In the genomic region with DNA sequence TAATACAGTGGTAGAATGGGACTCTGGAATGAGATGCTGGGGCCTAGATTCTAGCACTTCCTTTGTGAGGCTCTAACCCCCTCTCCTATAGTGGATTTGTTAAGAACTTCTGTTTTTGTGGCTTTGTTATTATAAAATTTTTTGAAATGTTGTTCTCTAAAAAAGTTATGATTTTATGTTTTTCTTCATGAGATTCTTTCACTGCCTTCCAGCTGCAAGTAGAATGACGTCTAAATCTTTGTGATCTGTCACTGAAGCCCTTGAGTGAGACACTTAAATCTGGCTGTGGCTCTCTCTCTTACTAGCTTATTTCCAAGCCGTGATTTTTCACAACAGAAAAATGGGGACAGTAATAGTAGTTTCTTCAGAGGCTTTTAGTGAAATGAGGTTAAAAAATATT, we compare ENCODE assay signal across 12 cellular contexts. TPM values are rescaled to one million over a fixed set of nuclear protein-coding genes. Genes with fewer than 3 reads are reported as not detected.
DNase-seq lines count a peak whose midpoint lies in the region; ATAC-seq and TF ChIP-seq lines count a peak whose summit lies in the region.
"Had no signal": no experiment of that assay in that cellular context is flagged by ENCODE, and none has a peak within 500 bp of the region (broad histone marks: within the 10 kb centered on the region; RNA-seq: fewer than 3 reads in every experiment).

No MANE protein-coding gene starts in this region.

- H2AFZ ChIP-seq in ACC112 (ENCODE audit: low read length, unreplicated experiment) (no peak overlapping the region), mesenchymal stem cell (ENCODE audit: low read depth, low read length) (no peak overlapping the region)

- H3K27ac Mint-ChIP-seq in activated CD8-positive, alpha-beta T cell treated with anti-CD3 and anti-CD28 coated beads for 36 hours, result peak overlapping the region; percentile 100

- peak; percentile 12 for DNase-seq in EL
- no peak for DNase-seq in activated CD8-positive, alpha-beta T cell treated with anti-CD3 and anti-CD28 coated beads for 36 hours
- no peak for DNase-seq in mesenchymal stem cell
- no peak for DNase-seq in SHP77 treated with DMSO at 0.1 percent for 48 hours (lab: John Stamatoyannopoulos, UW)
- no peak for DNase-seq in lower leg skin (ENCODE audit: low spot score in 2 of 2)
- DNase-seq: Caco-2, left ventricle myocardium inferior, NCI-H2107 had no signal

- peaks cover 33% of the 10 kb centered on the region for H3K79me1 ChIP-seq in mesenchymal stem cell (replicated peaks; ENCODE audit: low read length, poor library complexity, severe bottlenecking)

- H3K4ac ChIP-seq in mesenchymal stem cell (ENCODE audit: low read depth in 1 of 2, low read length in 2 of 2), result no peak overlapping the region

- WGBS in mesenchymal stem cell, result 53% methylated on average over 1 of the region's 2 CpGs
- WGBS in lower leg skin, 2 donors, result 47 to 63% methylated on average over 2 of the region's 2 CpGs

- H3K27ac ChIP-seq in ACC112 (ENCODE audit: low read depth, low read length), result no peak overlapping the region
- H3K27ac ChIP-seq in mesenchymal stem cell (ENCODE audit: low read length, poor library complexity, severe bottlenecking), result no peak overlapping the region
- H3K27ac ChIP-seq: left ventricle myocardium inferior, psoas muscle had no signal

- no peak for ATAC-seq in activated CD8-positive, alpha-beta T cell treated with anti-CD3 and anti-CD28 coated beads for 36 hours
- ATAC-seq in HG02610 (IDR thresholded peaks at IDR 0.05; ENCODE audit: unreplicated experiment), result no peak
- no peak for ATAC-seq in GM21381 (IDR thresholded peaks at IDR 0.05; ENCODE audit: unreplicated experiment)
- ATAC-seq: psoas muscle had no signal

- no peaks in the 10 kb centered on the region for H3K27me3 Mint-ChIP-seq in activated CD8-positive, alpha-beta T cell treated with anti-CD3 and anti-CD28 coated beads for 36 hours

- H3K9ac ChIP-seq in mesenchymal stem cell (ENCODE audit: low read length), result peak overlapping the region; percentile 48

- no peak overlapping the region for H3K18ac ChIP-seq in mesenchymal stem cell (ENCODE audit: low read depth in 1 of 2, low read length in 2 of 2)

- CTCF ChIA-PET in activated CD8-positive, alpha-beta T cell treated with anti-CD3 and anti-CD28 coated beads for 36 hours (lab: Charles Lee), result interaction anchor here (0.6 to 9.5 kb wide), 8 partner anchors 9 to 143 kb away, joined by 3 to 91 read pairs (median 5); a partner anchor contains a TSS

- intact Hi-C loops in activated CD8-positive, alpha-beta T cell treated with anti-CD3 and anti-CD28 coated beads for 36 hours (cut with micrococcal nuclease), result loop anchor here (5.0 kb wide), 1 partner anchor 100 kb away; no protein-coding TSS in a partner anchor
- intact Hi-C loops in lower leg skin (cut with DNase I; ENCODE audit: low total_unique reads), result no loop called here

- no peak overlapping the region for H3K14ac ChIP-seq in mesenchymal stem cell (ENCODE audit: low read length in 2 of 2)

- no peaks in the 10 kb centered on the region for H3K27me3 ChIP-seq in ACC112 (ENCODE audit: insufficient read depth, low read length)
- no peaks in the 10 kb centered on the region for H3K27me3 ChIP-seq in mesenchymal stem cell (ENCODE audit: control insufficient read depth in 1 of 2, insufficient read depth in 1 of 2, low read length in 2 of 2)

- no peak overlapping the region for H2BK120ac ChIP-seq in mesenchymal stem cell (ENCODE audit: low read depth, low read length)

- H3K4me3 ChIP-seq in ACC112 (ENCODE audit: low read depth, low read length), result peak overlapping the region; percentile 63
- peak overlapping the region in 1 of 2 experiments; percentile 48 for H3K4me3 ChIP-seq in mesenchymal stem cell (ENCODE audit: insufficient read depth in 1 of 2, low read depth in 1 of 2, low read length in 2 of 2)
- H3K4me3 ChIP-seq in lower leg skin (ENCODE audit: low read depth, poor library complexity, severe bottlenecking), result no peak overlapping the region
- H3K4me3 ChIP-seq: left ventricle myocardium inferior, psoas muscle had no signal

- no peak overlapping the region for H2BK5ac ChIP-seq in mesenchymal stem cell (ENCODE audit: low read depth, low read length, poor library complexity, severe bottlenecking)

- POLR2A ChIA-PET in activated CD8-positive, alpha-beta T cell treated with anti-CD3 and anti-CD28 coated beads for 36 hours (lab: Charles Lee), result interaction anchor here (0.6 to 6.0 kb wide), 10 partner anchors 9 to 398 kb away, joined by 3 to 46 read pairs (median 5); no protein-coding TSS in a partner anchor

- no peak overlapping the region for H2AK5ac ChIP-seq in mesenchymal stem cell (ENCODE audit: low read length, severe bottlenecking)

- H2BK12ac ChIP-seq in mesenchymal stem cell (ENCODE audit: low read length in 2 of 2), result no peak overlapping the region

- H3K4me2 ChIP-seq in mesenchymal stem cell (ENCODE audit: low read length, poor library complexity, severe bottlenecking), result no peak overlapping the region

- H3K36me3 ChIP-seq in ACC112 (ENCODE audit: insufficient read depth, low read length), result no peaks in the 10 kb centered on the region
- peaks cover 0 to 5% of the 10 kb centered on the region in 2 experiments for H3K36me3 ChIP-seq in mesenchymal stem cell (ENCODE audit: control insufficient read depth in 1 of 2, insufficient read depth in 2 of 2, low read depth in 1 of 2, low read length in 2 of 2)

- peaks cover 78% of the 10 kb centered on the region for H3K4me1 Mint-ChIP-seq in activated CD8-positive, alpha-beta T cell treated with anti-CD3 and anti-CD28 coated beads for 36 hours (ENCODE audit: low read depth)

- no peak for TF ChIP-seq POLR2A in lower leg skin (IDR thresholded peaks at IDR 0.05)

- H3K9me3 Mint-ChIP-seq in activated CD8-positive, alpha-beta T cell treated with anti-CD3 and anti-CD28 coated beads for 36 hours, result no peaks in the 10 kb centered on the region

- peaks cover 52% of the 10 kb centered on the region for H3K4me1 ChIP-seq in ACC112 (ENCODE audit: control insufficient read depth, insufficient read depth, low read length, unreplicated experiment)
- peaks cover 14% of the 10 kb centered on the region for H3K4me1 ChIP-seq in mesenchymal stem cell (ENCODE audit: control insufficient read depth, insufficient read depth, low read depth, low read length)
- H3K4me1 ChIP-seq: psoas muscle had no signal

- H3K4me3 Mint-ChIP-seq in activated CD8-positive, alpha-beta T cell treated with anti-CD3 and anti-CD28 coated beads for 36 hours, result peak overlapping the region; percentile 92

- no peak overlapping the region for H4K91ac ChIP-seq in mesenchymal stem cell (ENCODE audit: low read length)

- H4K8ac ChIP-seq in mesenchymal stem cell (ENCODE audit: low read length), result no peak overlapping the region

- H3K9me3 ChIP-seq in mesenchymal stem cell (ENCODE audit: control insufficient read depth, low read length), result no peaks in the 10 kb centered on the region
- H3K9me3 ChIP-seq: Caco-2, left ventricle myocardium inferior, psoas muscle had no signal

- H3K79me2 ChIP-seq in ACC112 (ENCODE audit: control insufficient read depth, insufficient read depth, low read length, unreplicated experiment), result peaks cover 63% of the 10 kb centered on the region

- TF ChIP-seq CTCF in activated CD8-positive, alpha-beta T cell treated with anti-CD3 and anti-CD28 coated beads for 36 hours (IDR thresholded peaks at IDR 0.05), result no peak
- TF ChIP-seq CTCF in lower leg skin (IDR thresholded peaks at IDR 0.05), result no peak

- peaks cover 30% of the 10 kb centered on the region for H3K36me3 Mint-ChIP-seq in activated CD8-positive, alpha-beta T cell treated with anti-CD3 and anti-CD28 coated beads for 36 hours (ENCODE audit: low read depth)

- no peak overlapping the region for H2BK15ac ChIP-seq in mesenchymal stem cell (ENCODE audit: low read depth, poor library complexity, severe bottlenecking)

- no peak overlapping the region for H3K23ac ChIP-seq in mesenchymal stem cell (ENCODE audit: low read length in 2 of 2)

RNA-seq across cellular contexts. Expression of a gene that starts 1.6 kb away (rescaled TPM):
- total RNA-seq in activated CD8-positive, alpha-beta T cell treated with anti-CD3 and anti-CD28 coated beads for 36 hours, result 10 to 100 TPM; 35.2 to 38.4 TPM
- 12.5 TPM for polyA plus RNA-seq in mesenchymal stem cell (2013, experiment 1 of 2)
- polyA plus RNA-seq in mesenchymal stem cell (2013, experiment 2 of 2), result 10.6 TPM
- 10 to 100 TPM; 10.9 to 26.4 (median 18.5) TPM for total RNA-seq in lower leg skin
